In the genomic region with DNA sequence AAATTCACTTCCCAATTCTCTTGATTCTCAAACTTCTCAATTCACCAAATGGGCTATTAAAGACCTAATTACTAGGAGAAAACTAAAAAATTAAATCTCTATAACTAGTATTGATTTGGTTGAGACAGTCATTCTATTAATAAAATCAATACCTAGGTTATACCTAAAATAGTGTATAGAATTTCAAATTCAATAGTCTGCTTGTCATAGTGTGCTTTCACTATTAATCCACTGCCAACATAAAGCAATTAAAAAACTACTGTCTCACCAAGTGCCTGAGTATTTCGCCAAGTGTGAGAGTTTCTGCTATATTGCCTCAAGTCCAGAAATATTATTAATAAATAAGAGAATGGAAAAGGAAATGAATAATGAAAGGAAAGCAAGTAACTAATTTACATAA, we compare ENCODE assay signal across 13 cellular contexts.
"Had no signal": no experiment of that assay in that cellular context is flagged by ENCODE, and none has a peak within 500 bp of the region (broad histone marks: within the 10 kb centered on the region; RNA-seq: fewer than 3 reads in every experiment).

No MANE protein-coding gene starts in this region.

- H3K4me1 ChIP-seq: thyroid gland had no signal

- H3K27me3 ChIP-seq: dorsolateral prefrontal cortex, thyroid gland had no signal

- H3K27ac ChIP-seq: dorsolateral prefrontal cortex, thyroid gland had no signal

- DNase-seq: activated B cell treated with CpG ODN at 0.5 μM for 24 hours; activated CD4-positive, alpha-beta T cell treated with anti-CD3 and anti-CD28 coated beads, Interleukin-2, amount 50 U/mL, for 1 hour; activated CD8-positive, alpha-beta memory T cell treated with anti-CD3 and anti-CD28 coated beads for 24 hours; activated naive CD4-positive, alpha-beta T cell treated with anti-CD3 and anti-CD28 coated beads for 36 hours; dorsolateral prefrontal cortex; endodermal cell; head of caudate nucleus; nucleus accumbens; posterior cingulate gyrus; retina; stimulated activated CD4-positive, alpha-beta T cell treated with anti-CD3 and anti-CD28 coated beads, Interleukin-12 subunit alpha, Interleukin-12 subunit beta, amount 100 ng/mL, for 4 hours; stimulated activated CD4-positive, alpha-beta T cell treated with anti-CD3 and anti-CD28 coated beads, Interleukin-2, amount 100 ng/mL, for 24 hours; thyroid gland had no signal

- H3K9me3 ChIP-seq: thyroid gland had no signal

- H3K4me3 ChIP-seq: dorsolateral prefrontal cortex, thyroid gland had no signal
